In genomic region chr10:22420787-22421517, GRCh38 we compare ENCODE assay signal across 10 cellular contexts.
DNase-seq lines count a peak whose midpoint lies in the region; ATAC-seq and TF ChIP-seq lines count a peak whose summit lies in the region.
"Had no signal": no experiment of that assay in that cellular context is flagged by ENCODE, and none has a peak within 500 bp of the region (broad histone marks: within the 10 kb centered on the region; RNA-seq: fewer than 3 reads in every experiment).

No MANE protein-coding gene starts in this region.

- H3K27ac ChIP-seq in left ventricle myocardium inferior (replicated peaks), result no peak overlapping the region

- TF ChIP-seq CTCF in left ventricle myocardium inferior (IDR thresholded peaks at IDR 0.05; ENCODE audit: borderline replicate concordance), result peak; percentile 31
- peak; percentile 44 for TF ChIP-seq CTCF in choroid plexus epithelial cell (conservative IDR thresholded peaks at IDR 0.05; ENCODE audit: low read depth, low read length)

- no peaks in the 10 kb centered on the region for H3K36me3 ChIP-seq in left ventricle myocardium inferior

- ATAC-seq in left ventricle myocardium superior (no peak), HG03565 (IDR thresholded peaks at IDR 0.05; ENCODE audit: unreplicated experiment) (no peak)

- intact Hi-C loops in left ventricle myocardium inferior (cut with micrococcal nuclease), result no loop called here
- intact Hi-C loops in left ventricle myocardium superior (cut with micrococcal nuclease), result no loop called here
- intact Hi-C loops in cardiac septum (cut with DNase I), result no loop called here

- H3K27me3 ChIP-seq in left ventricle myocardium inferior (ENCODE audit: low read depth), result no peaks in the 10 kb centered on the region

- H3K9me3 ChIP-seq in left ventricle myocardium inferior (replicated peaks), result no peaks in the 10 kb centered on the region
- H3K9me3 ChIP-seq: Caco-2 had no signal

- H3K4me1 ChIP-seq in left ventricle myocardium inferior, result no peaks in the 10 kb centered on the region

- no peak for DNase-seq in left ventricle myocardium inferior
- DNase-seq in left ventricle myocardium superior, result no peak
- peak; percentile 24 for DNase-seq in NCI-H446 treated with DMSO at 0.1 percent for 48 hours (lab: John Stamatoyannopoulos, UW)
- peak; percentile 56 for DNase-seq in choroid plexus epithelial cell (ENCODE audit: low read depth)
- no peak for DNase-seq in foreskin melanocyte
- DNase-seq in cardiac septum (ENCODE audit: low spot score), result no peak
- DNase-seq in NCI-H187 treated with DMSO at 0.1 percent for 48 hours (lab: John Stamatoyannopoulos, UW), result no peak
- DNase-seq: aorta, Caco-2 had no signal

- no peak overlapping the region for H3K4me3 ChIP-seq in left ventricle myocardium inferior
- H3K4me3 ChIP-seq in choroid plexus epithelial cell (ENCODE audit: low read depth, low read length), result no peak overlapping the region

Comparison
In these comparisons a context has a peak if more than half of its experiments do, and no peak if none do; other contexts are left out.
1. DNase-seq: peak in NCI-H446 treated with DMSO at 0.1 percent for 48 hours (single experiment) and choroid plexus epithelial cell (single experiment); none in left ventricle myocardium inferior (single experiment), left ventricle myocardium superior (single experiment), foreskin melanocyte (single experiment), cardiac septum (single experiment) and NCI-H187 treated with DMSO at 0.1 percent for 48 hours (single experiment).